ENCODE assay signal across 8 cellular contexts in genomic region chr3:141294848-141295247, GRCh38.
DNase-seq lines count a peak whose midpoint lies in the region; ATAC-seq, FAIRE-seq and TF ChIP-seq lines count a peak whose summit lies in the region.

No MANE protein-coding gene starts in this region.

- H3K27me3 Mint-ChIP-seq in CD4-positive, alpha-beta T cell = no peaks in the 10 kb centered on the region

- peak; percentile 60 for FAIRE-seq in endothelial cell of umbilical vein (lab: Jason Lieb, UNC)

- TF ChIP-seq POLR2A in endothelial cell of umbilical vein (IDR thresholded peaks at IDR 0.05; ENCODE audit: low read depth, low read length) = no peak

- peak overlapping the region; percentile 83 for H3K4me3 Mint-ChIP-seq in CD4-positive, alpha-beta T cell

- dilution Hi-C loops in endothelial cell of umbilical vein (cut with MboI; ENCODE audit: extremely low pct_ligation_motif_present, low sequenced_read_pairs) = no loop called here

- no peaks in the 10 kb centered on the region for H3K9me3 Mint-ChIP-seq in CD4-positive, alpha-beta T cell

- POLR2A ChIA-PET in CD4-positive, alpha-beta T cell (lab: Charles Lee) = interaction anchor here (0.6 to 2.1 kb wide), 7 partner anchors 9 to 204 kb away, joined by 3 to 9 read pairs (median 4); partner anchors contain the start of gene PXYLP1
- POLR2A ChIA-PET in endothelial cell of umbilical vein (lab: Charles Lee) = no interaction called here

- CTCF ChIA-PET in CD4-positive, alpha-beta T cell (lab: Charles Lee) = interaction anchor here (0.9 to 1.2 kb wide), 3 partner anchors 9 to 17 kb away, joined by 3 to 5 read pairs (median 4); no protein-coding TSS in a partner anchor
- CTCF ChIA-PET in endothelial cell of umbilical vein (lab: Charles Lee) = interaction anchor here (1.0 to 1.8 kb wide), 7 partner anchors 8 to 160 kb away, joined by 3 to 9 read pairs (median 5); no protein-coding TSS in a partner anchor

- no peak for TF ChIP-seq CTCF in CD4-positive, alpha-beta T cell (IDR thresholded peaks at IDR 0.05)
- TF ChIP-seq CTCF in endothelial cell of umbilical vein (IDR thresholded peaks at IDR 0.05; ENCODE audit: extremely low read depth in 1 of 2, insufficient read depth in 1 of 2, low read depth in 1 of 2, low read length in 2 of 2) = no peak
- no peak for TF ChIP-seq CTCF in osteoblast (IDR thresholded peaks at IDR 0.05; ENCODE audit: extremely low read depth, low read depth, low read length)

- BruUV-seq in endothelial cell of umbilical vein (replicated peaks; lab: Mats Ljungman, UMichigan) = no TSS peak

- peaks cover 8% of the 10 kb centered on the region for H3K4me1 ChIP-seq in endothelial cell of umbilical vein (ENCODE audit: control insufficient read depth, extremely low read depth, insufficient read depth, low read length)
- H3K4me1 ChIP-seq in osteoblast (ENCODE audit: insufficient read depth, low read length) = peaks cover 17% of the 10 kb centered on the region

- H3K9me1 ChIP-seq in endothelial cell of umbilical vein (replicated peaks; ENCODE audit: control insufficient read depth, extremely low read depth, insufficient read depth, low read length) = no peaks in the 10 kb centered on the region

- H3K4me1 Mint-ChIP-seq in CD4-positive, alpha-beta T cell (ENCODE audit: low read depth) = peaks cover 38% of the 10 kb centered on the region

- no peaks in the 10 kb centered on the region for H3K36me3 ChIP-seq in endothelial cell of umbilical vein (ENCODE audit: control insufficient read depth in 2 of 2, extremely low read depth in 1 of 2, insufficient read depth in 2 of 2, low read length in 2 of 2)
- H3K36me3 ChIP-seq in osteoblast (ENCODE audit: insufficient read depth, low read length) = no peaks in the 10 kb centered on the region

- H3K79me2 ChIP-seq in endothelial cell of umbilical vein (ENCODE audit: control insufficient read depth, insufficient read depth, low read length) (no peaks in the 10 kb centered on the region), osteoblast (ENCODE audit: insufficient read depth, low read length) (no peaks in the 10 kb centered on the region)

- H2AFZ ChIP-seq in endothelial cell of umbilical vein (ENCODE audit: low read depth, low read length) (peak overlapping the region; percentile 2), osteoblast (ENCODE audit: low read length) (no peak overlapping the region)

- H3K9ac ChIP-seq in endothelial cell of umbilical vein (replicated peaks; ENCODE audit: extremely low read depth, insufficient read depth, low read length) = peak overlapping the region; percentile 80

- H3K9me3 ChIP-seq in CD4-positive, alpha-beta T cell (ENCODE audit: control insufficient read depth, low read length) = no peaks in the 10 kb centered on the region
- H3K9me3 ChIP-seq in endothelial cell of umbilical vein (replicated peaks; ENCODE audit: control insufficient read depth, insufficient read depth, low read length) (no peaks in the 10 kb centered on the region), osteoblast (ENCODE audit: low read depth, low read length) (no peaks in the 10 kb centered on the region)

- ATAC-seq in CD4-positive, alpha-beta T cell (ENCODE audit: poor library complexity) = no peak

- intact Hi-C loops in CD4-positive, alpha-beta T cell (cut with DNase I, micrococcal nuclease) = no loop called here
- intact Hi-C loops in endothelial cell of umbilical vein (cut with micrococcal nuclease) = no loop called here
- intact Hi-C loops in posterior cingulate gyrus (cut with DNase I) = no loop called here

- H3K27ac Mint-ChIP-seq in CD4-positive, alpha-beta T cell = peak overlapping the region; percentile 90

- H3K4me3 ChIP-seq in endothelial cell of umbilical vein (replicated peaks in 1 of 3; ENCODE audit: insufficient read depth in 1 of 3, low read depth in 1 of 3, low read length in 3 of 3) (peak overlapping the region; percentile 18 to 85 (median 77)), osteoblast (ENCODE audit: insufficient read depth, low read length) (peak overlapping the region; percentile 42)

- H3K27me3 ChIP-seq in CD4-positive, alpha-beta T cell (ENCODE audit: control insufficient read depth, insufficient read depth, low read length) = no peaks in the 10 kb centered on the region
- H3K27me3 ChIP-seq in endothelial cell of umbilical vein (ENCODE audit: control insufficient read depth in 2 of 2, insufficient read depth in 2 of 2, low read length in 2 of 2) = no peaks in the 10 kb centered on the region
- no peaks in the 10 kb centered on the region for H3K27me3 ChIP-seq in osteoblast (ENCODE audit: insufficient read depth, low read length)

- no peak for DNase-seq in CD4-positive, alpha-beta T cell
- DNase-seq in RPMI7951 (ENCODE audit: low read depth) (peak; percentile 61), endothelial cell of umbilical vein (ENCODE audit: low read depth, low spot score) (peak; percentile 82), osteoblast (ENCODE audit: insufficient read length, low spot score, missing footprints) (no peak), mucosa of gallbladder (ENCODE audit: low spot score) (no peak), posterior cingulate gyrus (no peak), NCI-H2107 treated with DMSO at 0.1 percent for 48 hours (lab: John Stamatoyannopoulos, UW; ENCODE audit: unreplicated experiment) (no peak), NCI-H446 treated with DMSO at 0.1 percent for 48 hours (lab: John Stamatoyannopoulos, UW) (no peak)

- H3K27ac ChIP-seq in CD4-positive, alpha-beta T cell (ENCODE audit: low read depth, low read length) = no peak overlapping the region
- H3K27ac ChIP-seq in endothelial cell of umbilical vein (ENCODE audit: insufficient read depth, low read depth, low read length) (peak overlapping the region; percentile 65), osteoblast (ENCODE audit: low read depth, low read length) (peak overlapping the region; percentile 74)

- H3K36me3 Mint-ChIP-seq in CD4-positive, alpha-beta T cell (ENCODE audit: low read depth) = peaks cover 54% of the 10 kb centered on the region

- H4K20me1 ChIP-seq in endothelial cell of umbilical vein (replicated peaks; ENCODE audit: control insufficient read depth, extremely low read depth, insufficient read depth, low read length) (no peaks in the 10 kb centered on the region), osteoblast (ENCODE audit: insufficient read depth, low read length) (no peaks in the 10 kb centered on the region)

- H3K4me2 ChIP-seq in endothelial cell of umbilical vein (ENCODE audit: insufficient read depth, low read length) (peak overlapping the region; percentile 100), osteoblast (ENCODE audit: insufficient read depth, low read length) (peak overlapping the region; percentile 82)

TF ChIP-seq in endothelial cell of umbilical vein, 7 proteins besides CTCF, POLR2A, EP300 and RAD21:
- TF ChIP-seq POLR2AphosphoS5 (IDR thresholded peaks at IDR 0.05; ENCODE audit: insufficient read depth, low read depth, low read length) = no peak
- TF ChIP-seq JUN (IDR thresholded peaks at IDR 0.05; ENCODE audit: borderline replicate concordance, insufficient read depth, insufficient read length, low read depth) = no peak
- TF ChIP-seq EZH2 (IDR thresholded peaks at IDR 0.05; ENCODE audit: borderline replicate concordance, low read depth, low read length, severe bottlenecking) = no peak
- no peak for TF ChIP-seq FOS (IDR thresholded peaks at IDR 0.05; ENCODE audit: borderline replicate concordance, insufficient read depth, low read length)
- TF ChIP-seq GATA2 (IDR thresholded peaks at IDR 0.05; ENCODE audit: insufficient read depth, insufficient read length, low read depth, low read length) = no peak
TF ChIP-seq in endothelial cell of umbilical vein: peak in this region for 0.

Comparison
In these comparisons a context has a peak if more than half of its experiments do, and no peak if none do; other contexts are left out.
1. DNase-seq: peak in RPMI7951 (single experiment) and endothelial cell of umbilical vein (single experiment); none in CD4-positive, alpha-beta T cell (0 of 10), osteoblast (single experiment), mucosa of gallbladder (single experiment), posterior cingulate gyrus (0 of 10), NCI-H2107 treated with DMSO at 0.1 percent for 48 hours (single experiment) and NCI-H446 treated with DMSO at 0.1 percent for 48 hours (single experiment).